ENCODE assay signal across 24 cellular contexts in genomic region chr4:8897768-8898167, GRCh38. TPM values are rescaled to one million over a fixed set of nuclear protein-coding genes. Genes with fewer than 3 reads are reported as not detected.
"Had no signal": no experiment of that assay in that cellular context is flagged by ENCODE, and none has a peak within 500 bp of the region (broad histone marks: within the 10 kb centered on the region; RNA-seq: fewer than 3 reads in every experiment).

No MANE protein-coding gene starts in this region.

- H3K4me1 ChIP-seq: prostate gland had no signal

- H3K27ac Mint-ChIP-seq: activated CD4-positive, alpha-beta memory T cell treated with anti-CD3 and anti-CD28 coated beads, Interleukin-2, amount 10 ng/mL, durations not matched to agents 7 days and 5 days; activated CD4-positive, alpha-beta T cell treated with anti-CD3 and anti-CD28 coated beads, Interleukin-2, amount 10 ng/mL, durations not matched to agents 24 days and 14 days; activated naive CD4-positive, alpha-beta T cell treated with anti-CD3 and anti-CD28 coated beads, Interleukin-2, amount 10 ng/mL, durations not matched to agents 7 days and 5 days; activated T-cell treated with anti-CD3 and anti-CD28 coated beads, Interleukin-2, amount 50 U/mL, for 72 hours; memory B cell; natural killer cell treated with Interleukin-12 subunit alpha and Interleukin-12 subunit beta and Interleukin-15 and Interleukin-18, amount 100 ng/mL, for 72 hours; T-helper 17 cell had no signal

- H3K4me3 Mint-ChIP-seq: activated CD4-positive, alpha-beta memory T cell treated with anti-CD3 and anti-CD28 coated beads, Interleukin-2, amount 10 ng/mL, durations not matched to agents 7 days and 5 days; activated CD4-positive, alpha-beta T cell treated with anti-CD3 and anti-CD28 coated beads, Interleukin-2, amount 10 ng/mL, durations not matched to agents 24 days and 14 days; activated naive CD4-positive, alpha-beta T cell treated with anti-CD3 and anti-CD28 coated beads, Interleukin-2, amount 10 ng/mL, durations not matched to agents 7 days and 5 days; activated T-cell treated with anti-CD3 and anti-CD28 coated beads, Interleukin-2, amount 50 U/mL, for 72 hours; memory B cell; natural killer cell treated with Interleukin-12 subunit alpha and Interleukin-12 subunit beta and Interleukin-15 and Interleukin-18, amount 100 ng/mL, for 72 hours; T-helper 17 cell had no signal

- H3K9me3 Mint-ChIP-seq: natural killer cell treated with Interleukin-12 subunit alpha and Interleukin-12 subunit beta and Interleukin-15 and Interleukin-18, amount 100 ng/mL, for 72 hours had no signal

- ATAC-seq: activated T-cell treated with anti-CD3 and anti-CD28 coated beads, Interleukin-2, amount 50 U/mL, for 72 hours; left cardiac atrium; natural killer cell treated with Interleukin-12 subunit alpha and Interleukin-12 subunit beta and Interleukin-15 and Interleukin-18, amount 100 ng/mL, for 72 hours; stimulated activated naive CD8-positive, alpha-beta T cell treated with anti-CD3 and anti-CD28 coated beads, Interleukin-15, Interleukin-2, amounts not matched to agents 100 U/mL and 50 U/mL, for 24 hours; T-helper 17 cell had no signal

- H3K36me3 Mint-ChIP-seq: memory B cell; natural killer cell treated with Interleukin-12 subunit alpha and Interleukin-12 subunit beta and Interleukin-15 and Interleukin-18, amount 100 ng/mL, for 72 hours had no signal

- H3K27ac ChIP-seq: hepatocyte, neutrophil, ovary, prostate gland, upper lobe of left lung had no signal

- H3K36me3 ChIP-seq: neutrophil, ovary, prostate gland, upper lobe of left lung had no signal

- H3K9me3 ChIP-seq: neutrophil, ovary had no signal

- H3K4me3 ChIP-seq: hepatocyte, ovary, prostate gland, upper lobe of left lung had no signal

- DNase-seq: activated CD4-positive, alpha-beta memory T cell treated with anti-CD3 and anti-CD28 coated beads, Interleukin-2, amount 10 ng/mL, durations not matched to agents 7 days and 5 days; activated CD4-positive, alpha-beta T cell treated with anti-CD3 and anti-CD28 coated beads, Interleukin-2, amount 10 ng/mL, durations not matched to agents 24 days and 14 days; activated effector memory CD4-positive, alpha-beta T cell treated with Interleukin-2 at 50 U/mL for 16 hours; activated naive CD4-positive, alpha-beta T cell treated with anti-CD3 and anti-CD28 coated beads, Interleukin-2, amount 10 ng/mL, durations not matched to agents 7 days and 5 days; activated T-cell treated with anti-CD3 and anti-CD28 coated beads, Interleukin-2, amount 50 U/mL, for 72 hours; erythroblast; glutamatergic neuron; left cardiac atrium; ovary; stimulated activated CD4-positive, alpha-beta T cell treated with anti-CD3 and anti-CD28 coated beads, Interleukin-12 subunit alpha, Interleukin-12 subunit beta, amount 100 ng/mL, for 4 hours; stimulated activated CD4-positive, alpha-beta T cell treated with anti-CD3 and anti-CD28 coated beads, Interleukin-4, amount 100 ng/mL, for 4 hours; stimulated activated naive CD8-positive, alpha-beta T cell treated with anti-CD3 and anti-CD28 coated beads, Interleukin-15, Interleukin-2, amounts not matched to agents 100 U/mL and 50 U/mL, for 24 hours; T-helper 17 cell; upper lobe of left lung had no signal

- H3K4me1 Mint-ChIP-seq: activated CD4-positive, alpha-beta memory T cell treated with anti-CD3 and anti-CD28 coated beads, Interleukin-2, amount 10 ng/mL, durations not matched to agents 7 days and 5 days; activated CD4-positive, alpha-beta T cell treated with anti-CD3 and anti-CD28 coated beads, Interleukin-2, amount 10 ng/mL, durations not matched to agents 24 days and 14 days; activated naive CD4-positive, alpha-beta T cell treated with anti-CD3 and anti-CD28 coated beads, Interleukin-2, amount 10 ng/mL, durations not matched to agents 7 days and 5 days had no signal

RNA-seq across cellular contexts. Expression of gene HMX1, which starts 26.1 kb away (rescaled TPM):
- total RNA-seq: activated CD4-positive, alpha-beta memory T cell treated with anti-CD3 and anti-CD28 coated beads, Interleukin-2, amount 10 ng/mL, durations not matched to agents 7 days and 5 days; activated CD4-positive, alpha-beta T cell treated with anti-CD3 and anti-CD28 coated beads, Interleukin-2, amount 10 ng/mL, durations not matched to agents 24 days and 14 days; activated T-cell treated with anti-CD3 and anti-CD28 coated beads, Interleukin-2, amount 50 U/mL, for 72 hours; cardiac septum; chondrocyte; frontal cortex; hepatocyte; left cardiac atrium; liver; natural killer cell treated with Interleukin-12 subunit alpha and Interleukin-12 subunit beta and Interleukin-15 and Interleukin-18, amount 100 ng/mL, for 72 hours; ovary; subcutaneous adipose tissue; T-helper 17 cell; upper lobe of left lung had no signal
- polyA plus RNA-seq: hepatocyte, liver, ovary had no signal
